Comparison of ENCODE assay signal across 9 cellular contexts in the genomic region with DNA sequence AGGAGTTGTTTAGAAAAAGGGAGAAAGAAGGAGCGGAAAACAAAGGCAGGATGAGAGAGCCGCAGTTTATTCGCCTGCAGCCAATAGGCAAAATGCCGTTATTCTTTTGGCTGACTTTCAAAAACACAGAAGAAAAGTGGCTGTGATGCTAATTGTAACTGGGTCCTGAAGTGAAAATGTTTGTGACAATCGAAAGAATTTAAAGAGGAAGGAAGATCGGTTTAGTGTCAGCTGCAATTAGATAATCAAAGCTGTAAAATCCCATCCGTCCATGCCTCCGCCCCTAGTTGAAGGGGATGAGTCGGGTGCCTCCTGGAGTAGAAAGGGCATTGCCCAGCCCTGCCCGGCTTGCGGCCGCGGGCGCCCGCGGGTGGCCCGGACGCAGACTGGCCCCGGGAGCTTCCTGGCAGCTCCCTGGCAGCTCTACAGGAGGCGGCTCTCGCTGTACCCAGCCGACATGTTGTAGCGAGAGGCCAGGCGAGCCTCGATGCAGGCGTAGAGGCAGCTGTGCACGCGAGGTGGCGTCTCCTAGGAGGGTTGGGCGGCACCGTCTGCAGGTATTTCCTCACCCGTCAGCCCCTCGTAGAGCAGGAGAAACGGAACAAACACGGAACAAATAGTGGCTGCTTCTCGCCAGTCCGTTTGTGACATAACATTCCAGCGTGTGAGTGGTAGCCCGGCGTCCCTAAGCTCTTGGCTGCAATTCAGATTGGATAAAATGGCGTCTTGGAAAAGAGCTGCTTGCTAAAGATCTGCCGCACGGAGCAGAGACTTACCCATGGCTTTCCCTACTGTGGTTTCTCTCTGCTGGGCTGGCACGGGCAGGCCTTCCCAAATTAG.
A peak's percentile ranks its signal among the peaks of the same experiment; 100 is the strongest.
DNase-seq lines count a peak whose midpoint lies in the region; ATAC-seq and TF ChIP-seq lines count a peak whose summit lies in the region.
"Had no signal": no experiment of that assay in that cellular context is flagged by ENCODE, and none has a peak within 500 bp of the region (broad histone marks: within the 10 kb centered on the region; RNA-seq: fewer than 3 reads in every experiment).

No MANE protein-coding gene starts in this region.

- in situ Hi-C loops in mammary epithelial cell (cut with MboI; ENCODE audit: low sequenced_read_pairs in 2 of 2): no loop called here

- TF ChIP-seq CTCF in mammary epithelial cell (conservative IDR thresholded peaks at IDR 0.05 in 1 of 2, IDR thresholded peaks at IDR 0.05 in 1 of 2; ENCODE audit: extremely low read depth in 1 of 2, insufficient read depth in 1 of 2, low read depth in 1 of 2, low read length in 2 of 2): peak in 1 of 2 donors; percentile 24

- no peaks in the 10 kb centered on the region for H3K9me3 ChIP-seq in mammary epithelial cell (replicated peaks; ENCODE audit: insufficient read depth, low read length)

- intact Hi-C loops in mammary epithelial cell (cut with micrococcal nuclease): no loop called here

- peak; percentile 52 for DNase-seq in DMS153 treated with DMSO at 0.1 percent for 48 hours (lab: John Stamatoyannopoulos, UW; ENCODE audit: unreplicated experiment)
- DNase-seq in NCI-H1105 treated with DMSO at 0.1 percent for 48 hours (lab: John Stamatoyannopoulos, UW): peak; percentile 86
- DNase-seq in T-helper 2 cell treated with Interferon-gamma antibody and Interleukin-4, amounts not matched to agents 5 μg/mL and 100 μg/mL, for 36 hours (ENCODE audit: low spot score): no peak
- peak; percentile 67 for DNase-seq in mammary epithelial cell
- DNase-seq in kidney tubule cell (ENCODE audit: low spot score): peak; percentile 28

- peak overlapping the region; percentile 68 for H3K27ac ChIP-seq in mammary epithelial cell (ENCODE audit: insufficient read depth, low read depth, low read length)

- peaks cover 29% of the 10 kb centered on the region for H3K36me3 Mint-ChIP-seq in T-helper 2 cell treated with Interferon-gamma antibody and Interleukin-4, amounts not matched to agents 5 μg/mL and 100 μg/mL, for 36 hours (ENCODE audit: low read depth)
- H3K36me3 Mint-ChIP-seq in stimulated activated memory B cell treated with anti-CD40 and anti-IgM and Interleukin-4, amounts not matched to agents 10 μg/mL and 1 μg/mL and 100 μg/mL, for 72 hours: peaks cover 43% of the 10 kb centered on the region

- H3K4me3 ChIP-seq in mammary epithelial cell (replicated peaks in 1 of 3; ENCODE audit: insufficient read depth in 1 of 3, low read depth in 2 of 3, low read length in 3 of 3): peak overlapping the region; percentile 46 to 66 (median 55)

- H3K27me3 Mint-ChIP-seq in T-helper 2 cell treated with Interferon-gamma antibody and Interleukin-4, amounts not matched to agents 5 μg/mL and 100 μg/mL, for 36 hours (ENCODE audit: low read depth): no peaks in the 10 kb centered on the region
- no peaks in the 10 kb centered on the region for H3K27me3 Mint-ChIP-seq in stimulated activated memory B cell treated with anti-CD40 and anti-IgM and Interleukin-4, amounts not matched to agents 10 μg/mL and 1 μg/mL and 100 μg/mL, for 72 hours

- under 1% methylated on average over 41 of the region's 44 CpGs for WGBS in mammary epithelial cell (ENCODE audit: low coverage, missing lambda C conversion rate)

- H3K4me2 ChIP-seq in mammary epithelial cell (ENCODE audit: insufficient read depth, low read depth, low read length): peak overlapping the region; percentile 94

- dilution Hi-C loops in mammary epithelial cell (cut with HindIII; ENCODE audit: low sequenced_read_pairs): no loop called here

- peak; percentile 83 for ATAC-seq in stimulated activated memory B cell treated with anti-CD40 and anti-IgM and Interleukin-4, amounts not matched to agents 10 μg/mL and 1 μg/mL and 100 μg/mL, for 72 hours
- ATAC-seq in GM19395 (IDR thresholded peaks at IDR 0.05; ENCODE audit: unreplicated experiment) (no peak), HG02642 (IDR thresholded peaks at IDR 0.05; ENCODE audit: poor library complexity, unreplicated experiment) (no peak)
- ATAC-seq: Panc1 had no signal

- H3K9ac ChIP-seq in mammary epithelial cell (ENCODE audit: insufficient read depth, low read length): peak overlapping the region; percentile 83

- no TSS peak for BruUV-seq in mammary epithelial cell (replicated peaks; lab: Mats Ljungman, UMichigan)

- peaks cover 3% of the 10 kb centered on the region for H3K79me2 ChIP-seq in mammary epithelial cell (ENCODE audit: insufficient read depth, low read length)

- H3K4me1 Mint-ChIP-seq in T-helper 2 cell treated with Interferon-gamma antibody and Interleukin-4, amounts not matched to agents 5 μg/mL and 100 μg/mL, for 36 hours (ENCODE audit: low read depth): peaks cover 1% of the 10 kb centered on the region
- H3K4me1 Mint-ChIP-seq in stimulated activated memory B cell treated with anti-CD40 and anti-IgM and Interleukin-4, amounts not matched to agents 10 μg/mL and 1 μg/mL and 100 μg/mL, for 72 hours: peaks cover 17% of the 10 kb centered on the region

- peak overlapping the region; percentile 98 for H2AFZ ChIP-seq in mammary epithelial cell (ENCODE audit: low read depth, low read length)

- H3K9me3 Mint-ChIP-seq in T-helper 2 cell treated with Interferon-gamma antibody and Interleukin-4, amounts not matched to agents 5 μg/mL and 100 μg/mL, for 36 hours: no peaks in the 10 kb centered on the region
- H3K9me3 Mint-ChIP-seq in stimulated activated memory B cell treated with anti-CD40 and anti-IgM and Interleukin-4, amounts not matched to agents 10 μg/mL and 1 μg/mL and 100 μg/mL, for 72 hours: no peaks in the 10 kb centered on the region

- H3K27me3 ChIP-seq in mammary epithelial cell (ENCODE audit: insufficient read depth, low read length): no peaks in the 10 kb centered on the region

- peaks cover 29% of the 10 kb centered on the region for H3K4me1 ChIP-seq in mammary epithelial cell (ENCODE audit: insufficient read depth, low read length)

- CTCF ChIA-PET in mammary epithelial cell (lab: Charles Lee; ENCODE audit: low non-redundant PET): interaction anchor here (0.8 kb wide), 1 partner anchor 211 kb away, joined by 4 read pairs; no protein-coding TSS in a partner anchor

- peak overlapping the region; percentile 50 for H3K27ac Mint-ChIP-seq in T-helper 2 cell treated with Interferon-gamma antibody and Interleukin-4, amounts not matched to agents 5 μg/mL and 100 μg/mL, for 36 hours
- H3K27ac Mint-ChIP-seq in stimulated activated memory B cell treated with anti-CD40 and anti-IgM and Interleukin-4, amounts not matched to agents 10 μg/mL and 1 μg/mL and 100 μg/mL, for 72 hours: peak overlapping the region; percentile 73

- H4K20me1 ChIP-seq in mammary epithelial cell (ENCODE audit: insufficient read depth, low read length): no peaks in the 10 kb centered on the region

- no peaks in the 10 kb centered on the region for H3K36me3 ChIP-seq in mammary epithelial cell (ENCODE audit: insufficient read depth, low read length)

- peak overlapping the region; percentile 62 for H3K4me3 Mint-ChIP-seq in T-helper 2 cell treated with Interferon-gamma antibody and Interleukin-4, amounts not matched to agents 5 μg/mL and 100 μg/mL, for 36 hours
- H3K4me3 Mint-ChIP-seq in stimulated activated memory B cell treated with anti-CD40 and anti-IgM and Interleukin-4, amounts not matched to agents 10 μg/mL and 1 μg/mL and 100 μg/mL, for 72 hours: peak overlapping the region; percentile 78
